ENCODE assay signal across 8 cellular contexts in genomic region chr12:122202811-122203210, GRCh38. TPM values are rescaled to one million over a fixed set of nuclear protein-coding genes. Genes with fewer than 3 reads are reported as not detected.
A peak's percentile ranks its signal among the peaks of the same experiment; 100 is the strongest.
DNase-seq lines count a peak whose midpoint lies in the region; ATAC-seq, FAIRE-seq and TF ChIP-seq lines count a peak whose summit lies in the region.
"Not testable (repeated sequence)": the region's sequence is repeated elsewhere in the genome, so short reads cannot be mapped to it uniquely, and the experiment has no call there.
"Had no signal": no experiment of that assay in that cellular context is flagged by ENCODE, and none has a peak within 500 bp of the region (broad histone marks: within the 10 kb centered on the region; RNA-seq: fewer than 3 reads in every experiment).

No MANE protein-coding gene starts in this region.

- not testable (repeated sequence) for H3K9me2 ChIP-seq in neural cell (ENCODE audit: insufficient read depth, low read length)

- not testable (repeated sequence) for H3K27ac ChIP-seq in right atrium auricular region; neural cell (ENCODE audit: low read length); thymus (ENCODE audit: low read depth)

- not testable (repeated sequence) for DNase-seq in GM12891 (ENCODE audit: insufficient read length, low spot score); T-helper 17 cell; MCF 10A (ENCODE audit: unreplicated experiment); right atrium auricular region (ENCODE audit: low spot score)

- peak overlapping the region; percentile 43 to 64 for H3K4me3 ChIP-seq in right atrium auricular region
- peak overlapping the region; percentile 80 for H3K4me3 ChIP-seq in neural cell (ENCODE audit: low read length)
- peak overlapping the region; percentile 55 for H3K4me3 ChIP-seq in thymus (ENCODE audit: low read length)

- not testable (repeated sequence) for H3K27ac Mint-ChIP-seq in T-helper 17 cell; MCF 10A (ENCODE audit: low read depth, unreplicated experiment)

- H3K4me3 Mint-ChIP-seq in T-helper 17 cell = peak overlapping the region; percentile 86
- peak overlapping the region; percentile 77 for H3K4me3 Mint-ChIP-seq in MCF 10A (ENCODE audit: unreplicated experiment)

- not testable (repeated sequence) for TF ChIP-seq POLR2A in GM12891 (IDR thresholded peaks at IDR 0.05; ENCODE audit: low read depth, low read length)

- intact Hi-C loops in MCF 10A (cut with micrococcal nuclease) = not testable (repeated sequence)

- H3K36me3 ChIP-seq in right atrium auricular region = peaks cover 11% of the 10 kb centered on the region
- H3K36me3 ChIP-seq in neural cell (ENCODE audit: insufficient read depth, low read length) = not testable (repeated sequence)
- peaks cover 15% of the 10 kb centered on the region for H3K36me3 ChIP-seq in thymus (ENCODE audit: control insufficient read depth, insufficient read depth)

- H3K4me2 ChIP-seq in neural cell (ENCODE audit: low read length) = peak overlapping the region; percentile 51

- POLR2A ChIA-PET in MCF 10A (lab: Yijun Ruan, JAX) = interaction anchor here (1.0 to 2.0 kb wide), 4 partner anchors 9 to 125 kb away, joined by 3 to 19 read pairs (median 4); partner anchors contain the start of gene DIABLO

- not testable (repeated sequence) for H3K79me2 ChIP-seq in neural cell (replicated peaks; ENCODE audit: insufficient read depth, low read length)

- 74% methylated on average over 19 of the region's 19 CpGs for WGBS in thymus

- CTCF ChIA-PET in MCF 10A (lab: Yijun Ruan, JAX) = interaction anchor here (0.9 to 3.1 kb wide), 2 partner anchors 12 to 81 kb away, joined by 4 to 10 read pairs; no protein-coding TSS in a partner anchor

- not testable (repeated sequence) for H3K9me3 Mint-ChIP-seq in MCF 10A (ENCODE audit: unreplicated experiment)

- not testable (repeated sequence) for TF ChIP-seq EP300 in neural cell (conservative IDR thresholded peaks at IDR 0.05; ENCODE audit: poor library complexity, severe bottlenecking)

- H3F3A ChIP-seq in neural cell (ENCODE audit: insufficient read depth, low read length, poor library complexity, severe bottlenecking) = not testable (repeated sequence)

- FAIRE-seq in GM12891 (lab: Jason Lieb, UNC) = not testable (repeated sequence)

- H3K27me3 Mint-ChIP-seq in T-helper 17 cell = peaks cover 19% of the 10 kb centered on the region
- H3K27me3 Mint-ChIP-seq in MCF 10A (ENCODE audit: insufficient read depth, unreplicated experiment) = not testable (repeated sequence)

- peaks cover 0 to 23% of the 10 kb centered on the region in 2 donors for H3K27me3 ChIP-seq in right atrium auricular region
- peaks cover 38% of the 10 kb centered on the region for H3K27me3 ChIP-seq in neural cell (ENCODE audit: insufficient read depth, low read depth, low read length)
- H3K27me3 ChIP-seq in thymus (ENCODE audit: control insufficient read depth, insufficient read depth) = peaks cover 51% of the 10 kb centered on the region

- H3K4me1 Mint-ChIP-seq in T-helper 17 cell = peaks cover 12% of the 10 kb centered on the region
- H3K4me1 Mint-ChIP-seq in MCF 10A (ENCODE audit: insufficient read depth, unreplicated experiment) = not testable (repeated sequence)

- H2AFZ ChIP-seq in neural cell (ENCODE audit: low read depth, low read length) = not testable (repeated sequence)

- H4K20me1 ChIP-seq in neural cell (ENCODE audit: insufficient read depth) = not testable (repeated sequence)

- H3K9ac ChIP-seq in neural cell (ENCODE audit: low read length) = peak overlapping the region; percentile 41

- ATAC-seq in T-helper 17 cell = not testable (repeated sequence)

- peaks cover 0 to 20% of the 10 kb centered on the region in 2 donors for H3K4me1 ChIP-seq in right atrium auricular region
- not testable (repeated sequence) for H3K4me1 ChIP-seq in thymus (ENCODE audit: control insufficient read depth, insufficient read depth, low read length)

- not testable (repeated sequence) for H3K9me3 ChIP-seq in T-helper 17 cell (ENCODE audit: control insufficient read depth, low read length, poor library complexity, severe bottlenecking); right atrium auricular region; neural cell (ENCODE audit: low read length); thymus (ENCODE audit: control insufficient read depth)

- TF ChIP-seq RAD21 in neural cell (conservative IDR thresholded peaks at IDR 0.05) = not testable (repeated sequence)

- not testable (repeated sequence) for H3K36me3 Mint-ChIP-seq in T-helper 17 cell (ENCODE audit: low read depth)
- peaks cover 24% of the 10 kb centered on the region for H3K36me3 Mint-ChIP-seq in MCF 10A (ENCODE audit: insufficient read depth, unreplicated experiment)

- TF ChIP-seq CTCF in MCF 10A (IDR thresholded peaks at IDR 0.05; ENCODE audit: unreplicated experiment); right atrium auricular region (IDR thresholded peaks at IDR 0.05); neural cell (IDR thresholded peaks at IDR 0.05; ENCODE audit: poor library complexity, severe bottlenecking): not testable (repeated sequence)

- not testable (repeated sequence) for BruUV-seq in MCF 10A (replicated peaks; lab: Mats Ljungman, UMichigan)

TF ChIP-seq in GM12891, 5 proteins besides CTCF, POLR2A, EP300 and RAD21:
- TF ChIP-seq PAX5 (IDR thresholded peaks at IDR 0.05; ENCODE audit: insufficient read depth, low read length, severe bottlenecking) = peak; percentile 8

RNA-seq across cellular contexts. Expression of gene B3GNT4, which starts 0.7 kb away (rescaled TPM):
- 0.47 TPM for polyA plus RNA-seq in GM12891 (2012; ENCODE audit: low read depth, missing spikeins)
- total RNA-seq in T-helper 17 cell = not detected
- 1.5 and 1.8 TPM in 2 replicates for total RNA-seq in MCF 10A (2022)
- not detected for total RNA-seq in right atrium auricular region
- 1.8 and 2.6 TPM in 2 replicates for polyA plus RNA-seq in neural cell
- 1.2 and 5.4 TPM in 2 replicates for polyA minus RNA-seq in neural cell
- 0.52 TPM for polyA plus RNA-seq in thymus

RNA-seq across cellular contexts. Expression of gene LRRC43, which starts 19.9 kb away (rescaled TPM):
- polyA plus RNA-seq in GM12891 (2012; ENCODE audit: low read depth, missing spikeins) = not detected
- not detected for total RNA-seq in T-helper 17 cell
- not detected in 2 replicates for total RNA-seq in MCF 10A (2022)
- total RNA-seq in right atrium auricular region = 1 to 10 TPM in 1 of 2 donors, under 1 TPM in 1; 0.71 to 1.8 TPM
- 2.2 and 4.8 TPM in 2 replicates for polyA plus RNA-seq in neural cell
- 0.49 and 0.81 TPM in 2 replicates for polyA minus RNA-seq in neural cell
- 0.32 TPM for polyA plus RNA-seq in thymus
- total RNA-seq: HT-29 had no signal

RNA-seq across cellular contexts. Expression of gene DIABLO, which starts 23.0 kb away (rescaled TPM):
- 37.8 TPM for polyA plus RNA-seq in GM12891 (2012; ENCODE audit: low read depth, missing spikeins)
- 10 to 100 TPM; 80.9 to 95.8 TPM for total RNA-seq in T-helper 17 cell
- total RNA-seq in MCF 10A (2022) = 69.6 and 70.1 TPM in 2 replicates
- 10 to 100 TPM; 36.9 to 55.0 TPM for total RNA-seq in right atrium auricular region
- 157 and 171 TPM in 2 replicates for polyA plus RNA-seq in neural cell
- 100 and 113 TPM in 2 replicates for polyA minus RNA-seq in neural cell
- 62.5 TPM for polyA plus RNA-seq in thymus

RNA-seq across cellular contexts. Expression of gene IL31, which starts 28.8 kb away (rescaled TPM):
- not detected for polyA plus RNA-seq in GM12891 (2012; ENCODE audit: low read depth, missing spikeins)
- total RNA-seq in T-helper 17 cell (not detected), MCF 10A (2022) (not detected in 2 replicates), right atrium auricular region (not detected)
- polyA plus RNA-seq in neural cell (not detected in 2 replicates), thymus (0.14 TPM)
- polyA minus RNA-seq in neural cell = not detected in 2 replicates
- total RNA-seq: HT-29, lung had no signal
- polyA plus RNA-seq: lung had no signal
